In the genomic region with DNA sequence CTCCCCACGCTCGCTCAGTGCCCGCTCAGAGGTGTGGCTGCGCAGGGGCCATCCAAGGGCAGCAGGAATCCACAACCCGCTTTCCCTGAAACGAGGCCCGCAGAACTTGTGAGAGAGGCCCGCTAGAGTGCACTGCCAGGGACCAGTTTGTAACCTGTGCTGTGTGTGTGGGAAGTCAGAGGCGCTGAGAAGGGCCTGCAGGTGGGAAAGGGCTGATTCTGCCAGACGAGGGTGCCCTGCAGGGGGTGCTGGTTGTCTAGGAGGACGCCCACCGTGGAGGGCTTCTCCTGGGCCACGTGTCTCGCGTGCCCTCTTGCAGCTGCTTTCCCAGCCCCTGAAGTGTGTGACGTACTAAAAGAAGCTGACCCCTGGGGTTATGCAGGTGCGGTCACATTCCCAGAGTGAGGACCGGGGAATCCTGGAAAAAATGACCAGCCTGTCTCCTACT, we compare ENCODE assay signal across 1 cellular context.
TF ChIP-seq lines count a peak whose summit lies in the region.

No MANE protein-coding gene starts in this region.

TF ChIP-seq in SK-N-SH, 30 proteins besides CTCF, POLR2A, EP300 and RAD21 (continued from another document):
- TF ChIP-seq, protein P1, sequence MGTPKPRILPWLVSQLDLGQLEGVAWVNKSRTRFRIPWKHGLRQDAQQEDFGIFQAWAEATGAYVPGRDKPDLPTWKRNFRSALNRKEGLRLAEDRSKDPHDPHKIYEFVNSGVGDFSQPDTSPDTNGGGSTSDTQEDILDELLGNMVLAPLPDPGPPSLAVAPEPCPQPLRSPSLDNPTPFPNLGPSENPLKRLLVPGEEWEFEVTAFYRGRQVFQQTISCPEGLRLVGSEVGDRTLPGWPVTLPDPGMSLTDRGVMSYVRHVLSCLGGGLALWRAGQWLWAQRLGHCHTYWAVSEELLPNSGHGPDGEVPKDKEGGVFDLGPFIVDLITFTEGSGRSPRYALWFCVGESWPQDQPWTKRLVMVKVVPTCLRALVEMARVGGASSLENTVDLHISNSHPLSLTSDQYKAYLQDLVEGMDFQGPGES (IDR thresholded peaks at IDR 0.05; ENCODE audit: low read depth, low read length): no peak
- no peak for TF ChIP-seq NRF1 (IDR thresholded peaks at IDR 0.05; ENCODE audit: low read depth, low read length)
- TF ChIP-seq MAX (IDR thresholded peaks at IDR 0.05; ENCODE audit: low read depth): no peak
- TF ChIP-seq CHD2 (IDR thresholded peaks at IDR 0.05; ENCODE audit: low read length, partially characterized antibody): no peak
- no peak for TF ChIP-seq TAF1 (IDR thresholded peaks at IDR 0.05; ENCODE audit: borderline replicate concordance, low read depth, low read length)
- no peak for TF ChIP-seq ELF1 (IDR thresholded peaks at IDR 0.05)
- no peak for TF ChIP-seq FOXM1 (IDR thresholded peaks at IDR 0.05; ENCODE audit: low read depth)
- no peak for TF ChIP-seq MEF2A (IDR thresholded peaks at IDR 0.05; ENCODE audit: borderline replicate concordance, low read depth)
- TF ChIP-seq JUND (IDR thresholded peaks at IDR 0.05): no peak
- no peak for TF ChIP-seq YY1 (IDR thresholded peaks at IDR 0.05; ENCODE audit: low read depth)
- no peak for TF ChIP-seq RCOR1 (IDR thresholded peaks at IDR 0.05; ENCODE audit: low read length)
- no peak for TF ChIP-seq EZH2phosphoT487 (IDR thresholded peaks at IDR 0.05; ENCODE audit: borderline replicate concordance, low read depth)
- no peak for TF ChIP-seq GATA2 (CRISPR knock-in tag; IDR thresholded peaks at IDR 0.05)
- TF ChIP-seq USF1 (IDR thresholded peaks at IDR 0.05; ENCODE audit: borderline replicate concordance, low read depth): no peak
- TF ChIP-seq RFX5 (IDR thresholded peaks at IDR 0.05; ENCODE audit: low read length): no peak
- TF ChIP-seq MXI1 (IDR thresholded peaks at IDR 0.05; ENCODE audit: low read depth, low read length): no peak
- TF ChIP-seq FOSL2 (IDR thresholded peaks at IDR 0.05; ENCODE audit: borderline replicate concordance, low read depth): no peak
